ENCODE assay signal across 32 cellular contexts in the genomic region with DNA sequence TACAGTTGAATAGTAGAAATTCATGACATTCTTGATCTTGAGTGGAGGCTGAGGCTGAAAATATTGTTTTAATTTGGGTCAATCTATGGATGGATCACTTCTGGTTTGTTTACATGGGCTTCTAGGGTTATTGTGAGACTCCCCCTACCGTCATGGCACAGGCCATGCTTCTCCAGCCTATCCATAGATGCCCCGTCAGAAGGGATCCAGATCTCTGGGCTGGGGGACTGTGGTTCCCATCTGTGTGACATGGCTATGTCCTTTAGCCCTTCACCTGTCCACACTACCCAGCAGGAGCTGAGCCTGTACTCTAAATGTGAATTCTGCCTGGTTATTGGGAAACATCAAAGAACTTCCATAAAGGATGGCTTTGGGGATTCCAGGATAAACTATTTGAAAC.
DNase-seq lines count a peak whose midpoint lies in the region; ATAC-seq, FAIRE-seq and TF ChIP-seq lines count a peak whose summit lies in the region.
"Had no signal": no experiment of that assay in that cellular context is flagged by ENCODE, and none has a peak within 500 bp of the region (broad histone marks: within the 10 kb centered on the region; RNA-seq: fewer than 3 reads in every experiment).

No MANE protein-coding gene starts in this region.

- H4K20me1 ChIP-seq in OCI-LY7 (ENCODE audit: insufficient read depth, low read length), result no peaks in the 10 kb centered on the region

- no peak overlapping the region for H2AFZ ChIP-seq in OCI-LY7 (ENCODE audit: low read length)

- no peak overlapping the region for H3K27ac ChIP-seq in OCI-LY7 (ENCODE audit: low read depth, low read length, poor library complexity, severe bottlenecking)
- H3K27ac ChIP-seq: coronary artery, HL-60, SJCRH30, testis had no signal

- no peaks in the 10 kb centered on the region for H3K4me1 ChIP-seq in BE2C
- H3K4me1 ChIP-seq in OCI-LY7 (ENCODE audit: insufficient read depth, low read length, poor library complexity, severe bottlenecking), result no peaks in the 10 kb centered on the region
- H3K4me1 ChIP-seq: SJCRH30, testis had no signal

- H3K4me2 ChIP-seq in OCI-LY7 (ENCODE audit: low read length), result no peak overlapping the region

- ATAC-seq in HG03442 (IDR thresholded peaks at IDR 0.05; ENCODE audit: unreplicated experiment), result no peak
- ATAC-seq: activated CD8-positive, alpha-beta T cell treated with anti-CD3 and anti-CD28 coated beads for 36 hours; activated naive CD8-positive, alpha-beta T cell treated with anti-CD3 and anti-CD28 coated beads, Interleukin-2, amount 50 U/mL, for 24 hours; natural killer cell; Panc1; stimulated activated naive B cell treated with anti-CD40 and anti-IgM and Interleukin-4, amounts not matched to agents 10 μg/mL and 1 μg/mL and 100 μg/mL, for 72 hours; T-cell had no signal

- H3K27me3 ChIP-seq in BE2C, result no peaks in the 10 kb centered on the region
- H3K27me3 ChIP-seq: MG63, SJCRH30, testis had no signal

- POLR2A ChIA-PET in OCI-LY7 (lab: Charles Lee), result no interaction called here

- TF ChIP-seq CTCF in BE2C (IDR thresholded peaks at IDR 0.05; ENCODE audit: low read depth, low read length) (0 out of 2 replicates have a peak, but pooled peaks have one; percentile 7), GM13977 (IDR thresholded peaks at IDR 0.05; ENCODE audit: extremely low read depth, insufficient read depth, missing control alignments) (peak; percentile 8), OCI-LY7 (conservative IDR thresholded peaks at IDR 0.05; ENCODE audit: low read length) (0 out of 2 replicates have a peak, but pooled peaks have one; percentile 37), fibroblast of pulmonary artery (IDR thresholded peaks at IDR 0.05; ENCODE audit: low read length, missing control alignments) (peak; percentile 25), D721Med (IDR thresholded peaks at IDR 0.05; ENCODE audit: insufficient read depth, missing control alignments) (no peak)

- BruUV-seq in OCI-LY7 (replicated peaks; lab: Mats Ljungman, UMichigan), result no TSS peak

- H3K36me3 ChIP-seq in BE2C, result no peaks in the 10 kb centered on the region
- H3K36me3 ChIP-seq in OCI-LY7 (ENCODE audit: insufficient read depth, low read length), result no peaks in the 10 kb centered on the region
- H3K36me3 ChIP-seq: MG63, SJCRH30 had no signal

- H3K9me2 ChIP-seq in OCI-LY7 (ENCODE audit: insufficient read depth, low read length), result no peaks in the 10 kb centered on the region

- no peaks in the 10 kb centered on the region for H3K79me2 ChIP-seq in OCI-LY7 (ENCODE audit: insufficient read depth, low read depth, low read length)

- intact Hi-C loops in OCI-LY7 (cut with micrococcal nuclease; ENCODE audit: unreplicated experiment), result no loop called here

- FAIRE-seq in D721Med (lab: Jason Lieb, UNC), result no peak
- FAIRE-seq: endometrium, GM18507, kidney, urothelium cell line had no signal

- no peak for DNase-seq in BE2C
- no peak for DNase-seq in GM13977 (ENCODE audit: low spot score)
- no peak for DNase-seq in OCI-LY7 (ENCODE audit: low spot score)
- peak; percentile 4 for DNase-seq in fibroblast of pulmonary artery (ENCODE audit: low read depth)
- DNase-seq in D721Med (ENCODE audit: insufficient read length, low spot score), result no peak
- no peak for DNase-seq in anterior cingulate cortex (lab: John Stamatoyannopoulos, UW)
- DNase-seq: activated CD4-positive, CD25-positive, alpha-beta regulatory T cell treated with anti-CD3 and anti-CD28 coated beads, Interleukin-2, amount 50 U/mL, for 72 hours; activated CD8-positive, alpha-beta T cell treated with anti-CD3 and anti-CD28 coated beads for 36 hours; activated gamma-delta T cell treated with Interleukin-2 at 50 U/mL for 16 hours; activated naive CD8-positive, alpha-beta T cell treated with anti-CD3 and anti-CD28 coated beads, Interleukin-2, amount 50 U/mL, for 24 hours; activated T-cell treated with anti-CD3 and anti-CD28 coated beads for 4 hours; CD4-positive, alpha-beta memory T cell; DMS 273 treated with DMSO at 0.1 percent for 48 hours; GOT3; kidney; MG63; natural killer cell; NCI-H1436; NCI-H2107; NCI-H510A; SJCRH30; stimulated activated CD4-positive, alpha-beta T cell treated with anti-CD3 and anti-CD28 coated beads, Interleukin-4, amount 100 ng/mL, for 24 hours; stimulated activated naive B cell treated with anti-CD40 and anti-IgM and Interleukin-4, amounts not matched to agents 10 μg/mL and 1 μg/mL and 100 μg/mL, for 72 hours; T-cell; testis had no signal

- H3K9me3 ChIP-seq in BE2C (no peaks in the 10 kb centered on the region), OCI-LY7 (ENCODE audit: low read length) (no peaks in the 10 kb centered on the region)
- H3K9me3 ChIP-seq: MG63, SJCRH30, testis had no signal

- no peak overlapping the region for H3K4me3 ChIP-seq in BE2C (ENCODE audit: low read depth, low read length)
- H3K4me3 ChIP-seq in OCI-LY7 (ENCODE audit: low read depth, low read length, poor library complexity, severe bottlenecking), result no peak overlapping the region
- no peak overlapping the region for H3K4me3 ChIP-seq in fibroblast of pulmonary artery (replicated peaks; ENCODE audit: low read depth, low read length)
- H3K4me3 ChIP-seq: coronary artery, MG63, SJCRH30, testis had no signal

- in situ Hi-C loops in GM13977 (cut with MboI; ENCODE audit: low pct_unique_long_range_greater_than_20kb, low sequenced_read_pairs, unreplicated experiment), result loop anchor here (10.0 kb wide), 1 partner anchor 49 kb away; no protein-coding TSS in a partner anchor

- CTCF ChIA-PET in OCI-LY7 (lab: Charles Lee; ENCODE audit: unreplicated experiment), result no interaction called here
